14 cellular contexts compared by ENCODE assay signal in the genomic region with DNA sequence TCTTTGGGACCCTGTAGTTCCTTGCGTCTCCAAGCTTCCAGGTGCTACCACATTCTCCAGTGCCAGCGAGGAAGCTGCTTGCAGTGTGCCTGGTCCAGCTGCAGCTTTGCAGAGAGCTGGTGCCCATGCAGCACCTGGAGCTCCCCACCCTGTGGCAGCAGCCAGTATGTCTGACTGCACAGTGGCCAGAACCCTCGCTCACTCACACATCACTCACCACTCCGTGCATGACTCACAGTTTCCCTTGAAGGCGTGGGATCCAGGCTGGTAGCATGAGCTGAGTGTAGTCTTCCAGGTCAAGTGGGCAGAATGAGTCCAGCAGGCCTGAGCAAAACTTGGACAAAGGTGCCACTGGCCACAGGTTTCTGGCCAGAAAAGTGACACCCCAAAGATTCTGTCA. TPM values are rescaled to one million over a fixed set of nuclear protein-coding genes. Genes with fewer than 3 reads are reported as not detected.
DNase-seq lines count a peak whose midpoint lies in the region; ATAC-seq, FAIRE-seq and TF ChIP-seq lines count a peak whose summit lies in the region.
"Had no signal": no experiment of that assay in that cellular context is flagged by ENCODE, and none has a peak within 500 bp of the region (broad histone marks: within the 10 kb centered on the region; RNA-seq: fewer than 3 reads in every experiment).

No MANE protein-coding gene starts in this region.

- ATAC-seq in HG03135 (IDR thresholded peaks at IDR 0.05; ENCODE audit: unreplicated experiment): no peak
- ATAC-seq: stimulated activated memory B cell treated with anti-CD40 and anti-IgM and Interleukin-4, amounts not matched to agents 10 μg/mL and 1 μg/mL and 100 μg/mL, for 72 hours had no signal

- H4K5ac ChIP-seq in mesendoderm (ENCODE audit: low read length): no peak overlapping the region

- no peak overlapping the region for H3K18ac ChIP-seq in mesendoderm (ENCODE audit: low read length)

- no peak overlapping the region for H3K27ac ChIP-seq in mesendoderm (ENCODE audit: low read depth, low read length)

- no peak overlapping the region for H2BK120ac ChIP-seq in mesendoderm (ENCODE audit: low read depth, low read length)

- H3K9ac ChIP-seq in mesendoderm (ENCODE audit: low read length): no peak overlapping the region

- no CpG with 5 or more reads among the region's 5 CpGs for WGBS in mesendoderm (ENCODE audit: extremely low coverage, insufficient coverage, low lambda C conversion rate)

- no peak overlapping the region for H3K4ac ChIP-seq in mesendoderm (ENCODE audit: low read depth, low read length)

- H3K79me2 ChIP-seq in mesendoderm (ENCODE audit: control insufficient read depth, insufficient read depth, low read length): no peaks in the 10 kb centered on the region

- no peak overlapping the region for H3K4me2 ChIP-seq in mesendoderm (ENCODE audit: low read length)

- H3K36me3 ChIP-seq in bronchial epithelial cell (ENCODE audit: control insufficient read depth, insufficient read depth, low read length) (no peaks in the 10 kb centered on the region), mesendoderm (ENCODE audit: control insufficient read depth, insufficient read depth, low read length) (no peaks in the 10 kb centered on the region)

- H2AK5ac ChIP-seq in mesendoderm (ENCODE audit: low read length): no peak overlapping the region

- no peaks in the 10 kb centered on the region for H3K79me1 ChIP-seq in mesendoderm (ENCODE audit: low read length)

- H3K4me3 ChIP-seq in bronchial epithelial cell (ENCODE audit: low read depth, low read length): no peak overlapping the region
- no peak overlapping the region for H3K4me3 ChIP-seq in mesendoderm (ENCODE audit: low read length)

- FAIRE-seq in bronchial epithelial cell (lab: Jason Lieb, UNC): peak; percentile 40
- FAIRE-seq: GM18507 had no signal

- no peaks in the 10 kb centered on the region for H3K4me1 ChIP-seq in mesendoderm (ENCODE audit: control insufficient read depth, low read depth, low read length)

- H2BK15ac ChIP-seq in mesendoderm (replicated peaks; ENCODE audit: low read depth): no peak overlapping the region

- DNase-seq in activated CD4-positive, alpha-beta T cell treated with anti-CD3 and anti-CD28 coated beads for 48 hours: peak; percentile 11
- no peak for DNase-seq in activated CD4-positive, alpha-beta T cell treated with anti-CD3 and anti-CD28 coated beads for 4 hours
- DNase-seq in NCI-H226 (peak; percentile 49), bronchial epithelial cell (ENCODE audit: low read depth) (peak; percentile 98), mesendoderm (peak; percentile 30), hypothalamus (lab: John Stamatoyannopoulos, UW) (no peak), DMS114 treated with DMSO at 0.1 percent for 48 hours (lab: John Stamatoyannopoulos, UW; ENCODE audit: unreplicated experiment) (no peak)
- DNase-seq: ACHN; activated CD4-positive, alpha-beta T cell treated with anti-CD3 and anti-CD28 coated beads, Interleukin-2, amount 10 ng/mL, durations not matched to agents 7 days and 5 days had no signal

- H4K8ac ChIP-seq in mesendoderm (ENCODE audit: low read depth, low read length): no peak overlapping the region

- peak; percentile 32 for TF ChIP-seq CTCF in bronchial epithelial cell (IDR thresholded peaks at IDR 0.05; ENCODE audit: insufficient read depth, low read length, severe bottlenecking)

- H2BK5ac ChIP-seq in mesendoderm (ENCODE audit: low read length): no peak overlapping the region

- H3K56ac ChIP-seq in mesendoderm (ENCODE audit: low read length): no peak overlapping the region

- H3K27me3 ChIP-seq in bronchial epithelial cell (ENCODE audit: control insufficient read depth, insufficient read depth, low read length) (no peaks in the 10 kb centered on the region), mesendoderm (ENCODE audit: insufficient read depth, low read length, poor library complexity) (no peaks in the 10 kb centered on the region)

- no peak overlapping the region for H3K23ac ChIP-seq in mesendoderm (ENCODE audit: low read length)

RNA-seq across cellular contexts. Expression of a gene that starts 33.6 kb away (rescaled TPM):
- 0.26 and 4.9 TPM in 2 replicates for total RNA-seq in bronchial epithelial cell
- polyA plus RNA-seq in mesendoderm (2013, experiment 1 of 2): not detected
- polyA plus RNA-seq in mesendoderm (2013, experiment 2 of 2): not detected
- total RNA-seq: activated CD4-positive, alpha-beta T cell treated with anti-CD3 and anti-CD28 coated beads, Interleukin-2, amount 10 ng/mL, durations not matched to agents 7 days and 5 days; mononuclear cell; urinary bladder had no signal

RNA-seq across cellular contexts. Expression of a gene that starts 56.8 kb away (rescaled TPM):
- total RNA-seq in bronchial epithelial cell: 0.51 and 1.6 TPM in 2 replicates
- 0.03 TPM for polyA plus RNA-seq in mesendoderm (2013, experiment 1 of 2)
- 0.04 TPM for polyA plus RNA-seq in mesendoderm (2013, experiment 2 of 2)

Comparison
In these comparisons a context has a peak if more than half of its experiments do, and no peak if none do; other contexts are left out.
1. DNase-seq: peak in activated CD4-positive, alpha-beta T cell treated with anti-CD3 and anti-CD28 coated beads for 48 hours (single experiment), NCI-H226 (single experiment), bronchial epithelial cell (single experiment) and mesendoderm (single experiment); none in activated CD4-positive, alpha-beta T cell treated with anti-CD3 and anti-CD28 coated beads for 4 hours (0 of 2), hypothalamus (0 of 51) and DMS114 treated with DMSO at 0.1 percent for 48 hours (single experiment).